Comparison of ENCODE assay signal across 28 cellular contexts in the genomic region with DNA sequence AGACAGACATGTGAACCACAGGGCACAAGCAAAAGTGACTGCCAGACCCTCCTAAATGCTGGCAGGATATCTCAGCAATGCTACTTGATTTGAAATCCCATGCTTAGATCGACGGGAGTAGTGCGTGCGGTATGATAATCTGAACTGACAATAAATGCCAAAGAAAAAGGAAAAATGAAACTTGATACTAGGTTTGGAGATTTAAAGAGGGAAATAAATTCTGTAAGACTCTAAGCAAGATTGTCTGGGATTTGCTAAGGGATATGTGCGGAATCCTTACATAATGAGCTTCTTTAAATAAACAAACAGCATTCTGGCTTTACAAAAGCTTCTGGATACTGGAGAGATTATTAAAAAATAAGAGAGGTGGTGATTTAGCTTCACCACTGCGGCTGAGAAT.
"Had no signal": no experiment of that assay in that cellular context is flagged by ENCODE, and none has a peak within 500 bp of the region (broad histone marks: within the 10 kb centered on the region; RNA-seq: fewer than 3 reads in every experiment).

No MANE protein-coding gene starts in this region.

- H3K9me3 ChIP-seq: stomach, suprapubic skin, testis, thoracic aorta, thyroid gland, tibial artery, tibial nerve, transverse colon, upper lobe of left lung, upper lobe of right lung, uterus, vagina had no signal

- H3K27me3 Mint-ChIP-seq: stimulated activated memory B cell treated with anti-CD40 and anti-IgM and Interleukin-4, amounts not matched to agents 10 μg/mL and 1 μg/mL and 100 μg/mL, for 72 hours had no signal

- ATAC-seq: stimulated activated effector memory CD8-positive, alpha-beta T cell treated with anti-CD3 and anti-CD28 coated beads, Interleukin-12 subunit alpha, Interleukin-12 subunit beta, amount 100 ng/mL, for 72 hours; stimulated activated memory B cell treated with anti-CD40 and anti-IgM and Interleukin-4, amounts not matched to agents 10 μg/mL and 1 μg/mL and 100 μg/mL, for 72 hours; stimulated activated naive B cell treated with anti-CD40 and anti-IgM and Interleukin-4, amounts not matched to agents 10 μg/mL and 1 μg/mL and 100 μg/mL, for 72 hours; stimulated activated naive CD8-positive, alpha-beta T cell treated with anti-CD3 and anti-CD28 coated beads, Interleukin-15, amount 100 ng/mL, for 72 hours; stimulated activated naive CD8-positive, alpha-beta T cell treated with anti-CD3 and anti-CD28 coated beads, Interleukin-15, Interleukin-2, amounts not matched to agents 100 U/mL and 50 U/mL, for 24 hours; upper lobe of right lung had no signal

- H3K9me3 Mint-ChIP-seq: stimulated activated memory B cell treated with anti-CD40 and anti-IgM and Interleukin-4, amounts not matched to agents 10 μg/mL and 1 μg/mL and 100 μg/mL, for 72 hours; stimulated activated naive CD8-positive, alpha-beta T cell treated with anti-CD3 and anti-CD28 coated beads, Interleukin-15, amount 100 ng/mL, for 72 hours; stimulated activated naive CD8-positive, alpha-beta T cell treated with anti-CD3 and anti-CD28 coated beads, Interleukin-15, Interleukin-2, amounts not matched to agents 100 ng/mL and 50 ng/mL, for 24 hours; type B pancreatic cell had no signal

- H3K4me1 Mint-ChIP-seq: stimulated activated effector memory CD8-positive, alpha-beta T cell treated with anti-CD3 and anti-CD28 coated beads, Interleukin-12 subunit alpha, Interleukin-12 subunit beta, amount 100 ng/mL, for 72 hours; stimulated activated memory B cell treated with anti-CD40 and anti-IgM and Interleukin-4, amounts not matched to agents 10 μg/mL and 1 μg/mL and 100 μg/mL, for 72 hours; stimulated activated naive B cell treated with anti-CD40 and anti-IgM and Interleukin-4, amounts not matched to agents 10 μg/mL and 1 μg/mL and 100 μg/mL, for 72 hours; stimulated activated naive CD8-positive, alpha-beta T cell treated with anti-CD3 and anti-CD28 coated beads, Interleukin-15, amount 100 ng/mL, for 72 hours had no signal

- H3K27me3 ChIP-seq: stomach, suprapubic skin, testis, thyroid gland, tibial artery, tibial nerve, transverse colon, upper lobe of left lung, upper lobe of right lung, uterus, vagina had no signal

- H3K4me3 Mint-ChIP-seq: stimulated activated effector memory CD8-positive, alpha-beta T cell treated with anti-CD3 and anti-CD28 coated beads, Interleukin-12 subunit alpha, Interleukin-12 subunit beta, amount 100 ng/mL, for 72 hours; stimulated activated memory B cell treated with anti-CD40 and anti-IgM and Interleukin-4, amounts not matched to agents 10 μg/mL and 1 μg/mL and 100 μg/mL, for 72 hours; stimulated activated naive B cell treated with anti-CD40 and anti-IgM and Interleukin-4, amounts not matched to agents 10 μg/mL and 1 μg/mL and 100 μg/mL, for 72 hours; stimulated activated naive CD8-positive, alpha-beta T cell treated with anti-CD3 and anti-CD28 coated beads, Interleukin-15, amount 100 ng/mL, for 72 hours; stimulated activated naive CD8-positive, alpha-beta T cell treated with anti-CD3 and anti-CD28 coated beads, Interleukin-15, Interleukin-2, amounts not matched to agents 100 ng/mL and 50 ng/mL, for 24 hours; type B pancreatic cell had no signal

- H3K36me3 ChIP-seq: stomach, suprapubic skin, thoracic aorta, thyroid gland, tibial artery, tibial nerve, transverse colon, upper lobe of left lung, upper lobe of right lung, uterus, vagina had no signal

- H3K4me1 ChIP-seq: stomach, suprapubic skin, testis, thyroid gland, tibial artery, tibial nerve, transverse colon, upper lobe of left lung, upper lobe of right lung, uterus, vagina had no signal

- H3K27ac Mint-ChIP-seq: stimulated activated effector memory CD8-positive, alpha-beta T cell treated with anti-CD3 and anti-CD28 coated beads, Interleukin-12 subunit alpha, Interleukin-12 subunit beta, amount 100 ng/mL, for 72 hours; stimulated activated memory B cell treated with anti-CD40 and anti-IgM and Interleukin-4, amounts not matched to agents 10 μg/mL and 1 μg/mL and 100 μg/mL, for 72 hours; stimulated activated naive B cell treated with anti-CD40 and anti-IgM and Interleukin-4, amounts not matched to agents 10 μg/mL and 1 μg/mL and 100 μg/mL, for 72 hours; stimulated activated naive CD8-positive, alpha-beta T cell treated with anti-CD3 and anti-CD28 coated beads, Interleukin-15, amount 100 ng/mL, for 72 hours; stimulated activated naive CD8-positive, alpha-beta T cell treated with anti-CD3 and anti-CD28 coated beads, Interleukin-15, Interleukin-2, amounts not matched to agents 100 ng/mL and 50 ng/mL, for 24 hours; type B pancreatic cell had no signal

- H3K4me3 ChIP-seq: stomach, suprapubic skin, testis, thoracic aorta, thyroid gland, tibial artery, tibial nerve, transverse colon, upper lobe of left lung, upper lobe of right lung, uterus, vagina had no signal

- DNase-seq: stimulated activated CD4-positive, alpha-beta T cell treated with anti-CD3 and anti-CD28 coated beads, Interleukin-2, amount 100 ng/mL, for 48 hours; stimulated activated CD4-positive, alpha-beta T cell treated with anti-CD3 and anti-CD28 coated beads, Interleukin-4, amount 100 ng/mL, for 1 hour; stimulated activated CD4-positive, alpha-beta T cell treated with anti-CD3 and anti-CD28 coated beads, Interleukin-4, amount 100 ng/mL, for 24 hours; stimulated activated CD4-positive, alpha-beta T cell treated with anti-CD3 and anti-CD28 coated beads, Interleukin-4, amount 100 ng/mL, for 4 hours; stimulated activated CD8-positive, alpha-beta memory T cell treated with anti-CD3 and anti-CD28 coated beads, Interleukin-4, amount 100 ng/mL, for 48 hours; stimulated activated naive B cell treated with anti-CD40 and anti-IgM and Interleukin-4, amounts not matched to agents 10 μg/mL and 1 μg/mL and 100 μg/mL, for 72 hours; stimulated activated naive CD4-positive, alpha-beta T cell; stimulated activated naive CD4-positive, alpha-beta T cell treated with Interleukin-2 at 50 U/mL for 16 hours; stimulated activated naive CD8-positive, alpha-beta T cell treated with anti-CD3 and anti-CD28 coated beads, Interleukin-15, amount 100 ng/mL, for 72 hours; stimulated activated naive CD8-positive, alpha-beta T cell treated with anti-CD3 and anti-CD28 coated beads, Interleukin-15, Interleukin-2, amounts not matched to agents 100 U/mL and 50 U/mL, for 24 hours; stomach; substantia nigra; testis; thyroid gland; tibial artery; transverse colon; trophoblast cell; upper lobe of left lung; upper lobe of right lung; uterus had no signal

- H3K27ac ChIP-seq: stomach, suprapubic skin, testis, thoracic aorta, thyroid gland, tibial artery, tibial nerve, transverse colon, upper lobe of left lung, upper lobe of right lung, uterus, vagina had no signal

- H3K36me3 Mint-ChIP-seq: stimulated activated effector memory CD8-positive, alpha-beta T cell treated with anti-CD3 and anti-CD28 coated beads, Interleukin-12 subunit alpha, Interleukin-12 subunit beta, amount 100 ng/mL, for 72 hours; stimulated activated memory B cell treated with anti-CD40 and anti-IgM and Interleukin-4, amounts not matched to agents 10 μg/mL and 1 μg/mL and 100 μg/mL, for 72 hours; stimulated activated naive B cell treated with anti-CD40 and anti-IgM and Interleukin-4, amounts not matched to agents 10 μg/mL and 1 μg/mL and 100 μg/mL, for 72 hours; type B pancreatic cell had no signal
